Comparison of ENCODE assay signal across 1 cellular context in the genomic region with DNA sequence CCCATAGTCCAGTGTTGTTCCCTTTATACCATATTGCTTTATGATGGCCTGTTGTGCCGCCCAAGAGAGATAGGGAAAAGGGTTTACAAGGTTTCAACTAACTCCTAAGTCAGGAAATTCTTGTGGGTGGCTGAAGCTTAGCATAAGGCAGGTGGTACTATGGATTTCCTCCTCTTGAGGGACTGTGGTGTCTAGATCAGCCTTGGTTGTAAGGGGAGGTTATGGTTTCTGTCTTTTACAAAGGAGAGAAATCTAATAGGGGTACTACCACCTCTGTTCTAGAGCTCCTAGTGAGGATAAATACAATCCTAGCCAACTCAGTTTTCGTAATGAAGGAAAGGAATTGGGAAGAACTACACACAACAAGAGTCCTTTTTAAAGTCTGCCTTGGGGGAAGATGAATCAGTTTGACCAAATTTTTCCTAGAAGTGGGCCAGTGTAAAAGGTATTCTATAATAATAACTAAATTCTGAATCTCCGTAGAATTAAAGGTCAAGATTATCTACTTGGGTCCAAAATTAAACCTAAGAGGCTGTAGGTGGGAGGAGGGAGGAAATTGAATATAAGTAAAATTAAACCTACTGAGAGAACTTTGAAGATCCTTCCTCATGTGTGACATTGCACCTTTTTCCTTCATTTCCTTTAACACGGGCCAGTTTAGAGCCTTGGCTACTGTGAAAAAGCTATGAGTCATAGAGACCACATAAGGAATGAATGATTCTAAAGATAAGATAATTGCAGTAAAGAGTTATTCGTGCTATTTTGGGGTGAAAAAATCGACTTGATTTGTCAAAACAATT.
TF ChIP-seq lines count a peak whose summit lies in the region.

No MANE protein-coding gene starts in this region.

TF ChIP-seq in K562, 482 proteins besides CTCF, POLR2A, EP300 and RAD21 (continues in another document):
- TF ChIP-seq MEF2A (IDR thresholded peaks at IDR 0.05; ENCODE audit: control insufficient read depth, low read depth, low read length) (0 out of 2 replicates have a peak, but pooled peaks have one; percentile 14), NUFIP1 (IDR thresholded peaks at IDR 0.05; ENCODE audit: partially characterized antibody) (peak; percentile 12), ZNF785 (CRISPR knock-in tag; IDR thresholded peaks at IDR 0.05) (no peak), ZBTB8A (IDR thresholded peaks at IDR 0.05; ENCODE audit: partially characterized antibody) (no peak), MAFF (IDR thresholded peaks at IDR 0.05; ENCODE audit: low read length) (peak; percentile 43; the same call in 1 of the 2 replicates), FOSL1 (tag; conservative IDR thresholded peaks at IDR 0.05) (peak; percentile 98), ZC3H11A (IDR thresholded peaks at IDR 0.05; ENCODE audit: low read depth, low read length) (no peak), L3MBTL2 (IDR thresholded peaks at IDR 0.05) (peak; percentile 47; the same call in 1 of the 2 replicates), ZNF24 (IDR thresholded peaks at IDR 0.05) (peak; percentile 96), SUPT5H (IDR thresholded peaks at IDR 0.05) (no peak), WHSC1 (IDR thresholded peaks at IDR 0.05; ENCODE audit: low read length) (no peak), SMARCA4 (IDR thresholded peaks at IDR 0.05) (peak; percentile 96), BMI1 (IDR thresholded peaks at IDR 0.05; ENCODE audit: low read length) (no peak), GTF2F1 (IDR thresholded peaks at IDR 0.05; ENCODE audit: low read depth, low read length) (no peak), NBN (IDR thresholded peaks at IDR 0.05; ENCODE audit: low read depth) (peak; percentile 41; the same call in 1 of the 2 replicates), NR2C1 (IDR thresholded peaks at IDR 0.05) (no peak), NR2C1 (tag; IDR thresholded peaks at IDR 0.05) (no peak), ZFP1 (CRISPR knock-in tag; IDR thresholded peaks at IDR 0.05) (no peak), ZNF197 (CRISPR knock-in tag; IDR thresholded peaks at IDR 0.05; ENCODE audit: low read depth) (0 out of 2 replicates have a peak, but pooled peaks have one; percentile 25), SOX6 (IDR thresholded peaks at IDR 0.05) (no peak), ZNF184 (CRISPR knock-in tag; IDR thresholded peaks at IDR 0.05) (no peak), CBFA2T3 (IDR thresholded peaks at IDR 0.05) (peak; percentile 31; the same call in 1 of the 2 replicates), KHSRP (IDR thresholded peaks at IDR 0.05) (no peak), POLR2H (tag; IDR thresholded peaks at IDR 0.05; ENCODE audit: low read depth) (peak; percentile 42), BCOR (IDR thresholded peaks at IDR 0.05) (no peak), RBM25 (IDR thresholded peaks at IDR 0.05; ENCODE audit: low read depth, low read length, severe bottlenecking) (no peak), RBM17 (IDR thresholded peaks at IDR 0.05; ENCODE audit: borderline replicate concordance, low read depth, low read length) (no peak), CHD4 (IDR thresholded peaks at IDR 0.05; ENCODE audit: insufficient read depth, insufficient replicate concordance, low read depth, low read length, poor library complexity, severe bottlenecking) (no peak), FOXJ3 (CRISPR knock-in tag; IDR thresholded peaks at IDR 0.05) (no peak), HNRNPL (IDR thresholded peaks at IDR 0.05; ENCODE audit: low read depth, low read length) (no peak), ATF1 (CRISPR knock-in tag; IDR thresholded peaks at IDR 0.05) (no peak), ATF1 (tag; IDR thresholded peaks at IDR 0.05) (no peak), MAFK (IDR thresholded peaks at IDR 0.05; ENCODE audit: low read length) (peak; percentile 43; the same call in 1 of the 2 replicates), LARP7 (IDR thresholded peaks at IDR 0.05) (no peak), EP400 (IDR thresholded peaks at IDR 0.05) (0 out of 2 replicates have a peak, but pooled peaks have one; percentile 22), ZNF445 (CRISPR knock-in tag; IDR thresholded peaks at IDR 0.05; ENCODE audit: low read depth) (no peak), BRF1 (IDR thresholded peaks at IDR 0.05; ENCODE audit: borderline replicate concordance, extremely low read depth, insufficient read length) (no peak), CHCHD3 (CRISPR knock-in tag; IDR thresholded peaks at IDR 0.05) (no peak), ESRRB (CRISPR knock-in tag; IDR thresholded peaks at IDR 0.05; ENCODE audit: borderline replicate concordance) (no peak), SMAD1 (IDR thresholded peaks at IDR 0.05; ENCODE audit: low read depth, low read length, partially characterized antibody) (no peak), CBX5 (IDR thresholded peaks at IDR 0.05; ENCODE audit: borderline replicate concordance, low read depth) (no peak)
- TF ChIP-seq, protein P1, sequence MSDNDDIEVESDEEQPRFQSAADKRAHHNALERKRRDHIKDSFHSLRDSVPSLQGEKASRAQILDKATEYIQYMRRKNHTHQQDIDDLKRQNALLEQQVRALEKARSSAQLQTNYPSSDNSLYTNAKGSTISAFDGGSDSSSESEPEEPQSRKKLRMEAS (CRISPR knock-in tag; IDR thresholded peaks at IDR 0.05), result no peak
- TF ChIP-seq, protein P2, sequence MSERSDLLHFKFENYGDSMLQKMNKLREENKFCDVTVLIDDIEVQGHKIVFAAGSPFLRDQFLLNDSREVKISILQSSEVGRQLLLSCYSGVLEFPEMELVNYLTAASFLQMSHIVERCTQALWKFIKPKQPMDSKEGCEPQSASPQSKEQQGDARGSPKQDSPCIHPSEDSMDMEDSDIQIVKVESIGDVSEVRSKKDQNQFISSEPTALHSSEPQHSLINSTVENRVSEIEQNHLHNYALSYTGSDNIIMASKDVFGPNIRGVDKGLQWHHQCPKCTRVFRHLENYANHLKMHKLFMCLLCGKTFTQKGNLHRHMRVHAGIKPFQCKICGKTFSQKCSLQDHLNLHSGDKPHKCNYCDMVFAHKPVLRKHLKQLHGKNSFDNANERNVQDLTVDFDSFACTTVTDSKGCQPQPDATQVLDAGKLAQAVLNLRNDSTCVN (CRISPR knock-in tag; IDR thresholded peaks at IDR 0.05), result no peak
- TF ChIP-seq, protein P3, sequence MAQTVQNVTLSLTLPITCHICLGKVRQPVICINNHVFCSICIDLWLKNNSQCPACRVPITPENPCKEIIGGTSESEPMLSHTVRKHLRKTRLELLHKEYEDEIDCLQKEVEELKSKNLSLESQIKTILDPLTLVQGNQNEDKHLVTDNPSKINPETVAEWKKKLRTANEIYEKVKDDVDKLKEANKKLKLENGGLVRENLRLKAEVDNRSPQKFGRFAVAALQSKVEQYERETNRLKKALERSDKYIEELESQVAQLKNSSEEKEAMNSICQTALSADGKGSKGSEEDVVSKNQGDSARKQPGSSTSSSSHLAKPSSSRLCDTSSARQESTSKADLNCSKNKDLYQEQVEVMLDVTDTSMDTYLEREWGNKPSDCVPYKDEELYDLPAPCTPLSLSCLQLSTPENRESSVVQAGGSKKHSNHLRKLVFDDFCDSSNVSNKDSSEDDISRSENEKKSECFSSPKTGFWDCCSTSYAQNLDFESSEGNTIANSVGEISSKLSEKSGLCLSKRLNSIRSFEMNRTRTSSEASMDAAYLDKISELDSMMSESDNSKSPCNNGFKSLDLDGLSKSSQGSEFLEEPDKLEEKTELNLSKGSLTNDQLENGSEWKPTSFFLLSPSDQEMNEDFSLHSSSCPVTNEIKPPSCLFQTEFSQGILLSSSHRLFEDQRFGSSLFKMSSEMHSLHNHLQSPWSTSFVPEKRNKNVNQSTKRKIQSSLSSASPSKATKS (CRISPR knock-in tag; IDR thresholded peaks at IDR 0.05), result no peak
- TF ChIP-seq, protein P4, sequence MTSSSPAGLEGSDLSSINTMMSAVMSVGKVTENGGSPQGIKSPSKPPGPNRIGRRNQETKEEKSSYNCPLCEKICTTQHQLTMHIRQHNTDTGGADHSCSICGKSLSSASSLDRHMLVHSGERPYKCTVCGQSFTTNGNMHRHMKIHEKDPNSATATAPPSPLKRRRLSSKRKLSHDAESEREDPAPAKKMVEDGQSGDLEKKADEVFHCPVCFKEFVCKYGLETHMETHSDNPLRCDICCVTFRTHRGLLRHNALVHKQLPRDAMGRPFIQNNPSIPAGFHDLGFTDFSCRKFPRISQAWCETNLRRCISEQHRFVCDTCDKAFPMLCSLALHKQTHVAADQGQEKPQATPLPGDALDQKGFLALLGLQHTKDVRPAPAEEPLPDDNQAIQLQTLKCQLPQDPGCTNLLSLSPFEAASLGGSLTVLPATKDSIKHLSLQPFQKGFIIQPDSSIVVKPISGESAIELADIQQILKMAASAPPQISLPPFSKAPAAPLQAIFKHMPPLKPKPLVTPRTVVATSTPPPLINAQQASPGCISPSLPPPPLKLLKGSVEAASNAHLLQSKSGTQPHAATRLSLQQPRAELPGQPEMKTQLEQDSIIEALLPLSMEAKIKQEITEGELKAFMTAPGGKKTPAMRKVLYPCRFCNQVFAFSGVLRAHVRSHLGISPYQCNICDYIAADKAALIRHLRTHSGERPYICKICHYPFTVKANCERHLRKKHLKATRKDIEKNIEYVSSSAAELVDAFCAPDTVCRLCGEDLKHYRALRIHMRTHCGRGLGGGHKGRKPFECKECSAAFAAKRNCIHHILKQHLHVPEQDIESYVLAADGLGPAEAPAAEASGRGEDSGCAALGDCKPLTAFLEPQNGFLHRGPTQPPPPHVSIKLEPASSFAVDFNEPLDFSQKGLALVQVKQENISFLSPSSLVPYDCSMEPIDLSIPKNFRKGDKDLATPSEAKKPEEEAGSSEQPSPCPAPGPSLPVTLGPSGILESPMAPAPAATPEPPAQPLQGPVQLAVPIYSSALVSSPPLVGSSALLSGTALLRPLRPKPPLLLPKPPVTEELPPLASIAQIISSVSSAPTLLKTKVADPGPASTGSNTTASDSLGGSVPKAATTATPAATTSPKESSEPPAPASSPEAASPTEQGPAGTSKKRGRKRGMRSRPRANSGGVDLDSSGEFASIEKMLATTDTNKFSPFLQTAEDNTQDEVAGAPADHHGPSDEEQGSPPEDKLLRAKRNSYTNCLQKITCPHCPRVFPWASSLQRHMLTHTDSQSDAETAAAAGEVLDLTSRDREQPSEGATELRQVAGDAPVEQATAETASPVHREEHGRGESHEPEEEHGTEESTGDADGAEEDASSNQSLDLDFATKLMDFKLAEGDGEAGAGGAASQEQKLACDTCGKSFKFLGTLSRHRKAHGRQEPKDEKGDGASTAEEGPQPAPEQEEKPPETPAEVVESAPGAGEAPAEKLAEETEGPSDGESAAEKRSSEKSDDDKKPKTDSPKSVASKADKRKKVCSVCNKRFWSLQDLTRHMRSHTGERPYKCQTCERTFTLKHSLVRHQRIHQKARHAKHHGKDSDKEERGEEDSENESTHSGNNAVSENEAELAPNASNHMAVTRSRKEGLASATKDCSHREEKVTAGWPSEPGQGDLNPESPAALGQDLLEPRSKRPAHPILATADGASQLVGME (CRISPR knock-in tag; IDR thresholded peaks at IDR 0.05), result no peak
- TF ChIP-seq, protein P5, sequence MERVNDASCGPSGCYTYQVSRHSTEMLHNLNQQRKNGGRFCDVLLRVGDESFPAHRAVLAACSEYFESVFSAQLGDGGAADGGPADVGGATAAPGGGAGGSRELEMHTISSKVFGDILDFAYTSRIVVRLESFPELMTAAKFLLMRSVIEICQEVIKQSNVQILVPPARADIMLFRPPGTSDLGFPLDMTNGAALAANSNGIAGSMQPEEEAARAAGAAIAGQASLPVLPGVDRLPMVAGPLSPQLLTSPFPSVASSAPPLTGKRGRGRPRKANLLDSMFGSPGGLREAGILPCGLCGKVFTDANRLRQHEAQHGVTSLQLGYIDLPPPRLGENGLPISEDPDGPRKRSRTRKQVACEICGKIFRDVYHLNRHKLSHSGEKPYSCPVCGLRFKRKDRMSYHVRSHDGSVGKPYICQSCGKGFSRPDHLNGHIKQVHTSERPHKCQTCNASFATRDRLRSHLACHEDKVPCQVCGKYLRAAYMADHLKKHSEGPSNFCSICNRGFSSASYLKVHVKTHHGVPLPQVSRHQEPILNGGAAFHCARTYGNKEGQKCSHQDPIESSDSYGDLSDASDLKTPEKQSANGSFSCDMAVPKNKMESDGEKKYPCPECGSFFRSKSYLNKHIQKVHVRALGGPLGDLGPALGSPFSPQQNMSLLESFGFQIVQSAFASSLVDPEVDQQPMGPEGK (CRISPR knock-in tag; IDR thresholded peaks at IDR 0.05; ENCODE audit: borderline replicate concordance), result no peak
- TF ChIP-seq, protein P6, sequence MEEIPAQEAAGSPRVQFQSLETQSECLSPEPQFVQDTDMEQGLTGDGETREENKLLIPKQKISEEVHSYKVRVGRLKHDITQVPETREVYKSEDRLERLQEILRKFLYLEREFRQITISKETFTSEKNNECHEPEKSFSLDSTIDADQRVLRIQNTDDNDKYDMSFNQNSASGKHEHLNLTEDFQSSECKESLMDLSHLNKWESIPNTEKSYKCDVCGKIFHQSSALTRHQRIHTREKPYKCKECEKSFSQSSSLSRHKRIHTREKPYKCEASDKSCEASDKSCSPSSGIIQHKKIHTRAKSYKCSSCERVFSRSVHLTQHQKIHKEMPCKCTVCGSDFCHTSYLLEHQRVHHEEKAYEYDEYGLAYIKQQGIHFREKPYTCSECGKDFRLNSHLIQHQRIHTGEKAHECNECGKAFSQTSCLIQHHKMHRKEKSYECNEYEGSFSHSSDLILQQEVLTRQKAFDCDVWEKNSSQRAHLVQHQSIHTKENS (CRISPR knock-in tag; IDR thresholded peaks at IDR 0.05), result no peak
- TF ChIP-seq, protein P7, sequence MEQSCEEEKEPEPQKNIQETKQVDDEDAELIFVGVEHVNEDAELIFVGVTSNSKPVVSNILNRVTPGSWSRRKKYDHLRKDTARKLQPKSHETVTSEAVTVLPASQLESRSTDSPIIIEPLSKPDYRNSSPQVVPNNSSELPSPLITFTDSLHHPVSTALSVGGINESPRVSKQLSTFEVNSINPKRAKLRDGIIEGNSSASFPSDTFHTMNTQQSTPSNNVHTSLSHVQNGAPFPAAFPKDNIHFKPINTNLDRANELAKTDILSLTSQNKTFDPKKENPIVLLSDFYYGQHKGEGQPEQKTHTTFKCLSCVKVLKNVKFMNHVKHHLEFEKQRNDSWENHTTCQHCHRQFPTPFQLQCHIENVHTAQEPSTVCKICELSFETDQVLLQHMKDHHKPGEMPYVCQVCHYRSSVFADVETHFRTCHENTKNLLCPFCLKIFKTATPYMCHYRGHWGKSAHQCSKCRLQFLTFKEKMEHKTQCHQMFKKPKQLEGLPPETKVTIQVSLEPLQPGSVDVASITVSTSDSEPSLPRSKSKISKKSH (CRISPR knock-in tag; IDR thresholded peaks at IDR 0.05), result no peak
- TF ChIP-seq, protein P8, sequence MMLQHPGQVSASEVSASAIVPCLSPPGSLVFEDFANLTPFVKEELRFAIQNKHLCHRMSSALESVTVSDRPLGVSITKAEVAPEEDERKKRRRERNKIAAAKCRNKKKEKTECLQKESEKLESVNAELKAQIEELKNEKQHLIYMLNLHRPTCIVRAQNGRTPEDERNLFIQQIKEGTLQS (IDR thresholded peaks at IDR 0.05), result peak; percentile 93
- TF ChIP-seq, protein P8 (CRISPR knock-in tag; conservative IDR thresholded peaks at IDR 0.05), result no peak; the same call in 1 of the 2 replicates
- TF ChIP-seq, protein P9, sequence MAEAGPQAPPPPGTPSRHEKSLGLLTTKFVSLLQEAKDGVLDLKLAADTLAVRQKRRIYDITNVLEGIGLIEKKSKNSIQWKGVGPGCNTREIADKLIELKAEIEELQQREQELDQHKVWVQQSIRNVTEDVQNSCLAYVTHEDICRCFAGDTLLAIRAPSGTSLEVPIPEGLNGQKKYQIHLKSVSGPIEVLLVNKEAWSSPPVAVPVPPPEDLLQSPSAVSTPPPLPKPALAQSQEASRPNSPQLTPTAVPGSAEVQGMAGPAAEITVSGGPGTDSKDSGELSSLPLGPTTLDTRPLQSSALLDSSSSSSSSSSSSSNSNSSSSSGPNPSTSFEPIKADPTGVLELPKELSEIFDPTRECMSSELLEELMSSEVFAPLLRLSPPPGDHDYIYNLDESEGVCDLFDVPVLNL (CRISPR knock-in tag; IDR thresholded peaks at IDR 0.05; ENCODE audit: low read depth), result no peak
